2 cellular contexts compared by ENCODE assay signal in the genomic region with DNA sequence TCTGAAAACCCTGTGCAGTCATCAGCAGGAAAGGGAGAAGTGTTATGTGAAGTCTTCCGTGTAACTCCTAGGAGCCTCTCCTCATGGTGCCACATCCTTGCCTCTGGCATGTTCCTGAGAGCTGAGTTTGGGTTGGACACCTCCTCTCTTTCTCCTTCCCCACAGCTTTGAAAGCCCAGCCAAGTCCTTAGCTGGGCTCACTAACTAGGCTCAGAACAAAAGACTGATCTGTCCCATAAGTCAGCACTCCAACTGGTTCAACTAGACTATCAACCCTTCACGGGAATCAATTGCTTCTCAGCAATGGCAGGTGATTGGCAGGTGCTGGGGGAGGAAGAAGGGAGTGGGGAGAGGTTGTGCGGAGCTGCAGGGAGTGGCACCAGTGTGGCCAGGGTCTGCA.
TF ChIP-seq lines count a peak whose summit lies in the region.

No MANE protein-coding gene starts in this region.

TF ChIP-seq in neural cell, 6 proteins besides CTCF, POLR2A, EP300 and RAD21 (continued from another document):
- TF ChIP-seq, protein P1, sequence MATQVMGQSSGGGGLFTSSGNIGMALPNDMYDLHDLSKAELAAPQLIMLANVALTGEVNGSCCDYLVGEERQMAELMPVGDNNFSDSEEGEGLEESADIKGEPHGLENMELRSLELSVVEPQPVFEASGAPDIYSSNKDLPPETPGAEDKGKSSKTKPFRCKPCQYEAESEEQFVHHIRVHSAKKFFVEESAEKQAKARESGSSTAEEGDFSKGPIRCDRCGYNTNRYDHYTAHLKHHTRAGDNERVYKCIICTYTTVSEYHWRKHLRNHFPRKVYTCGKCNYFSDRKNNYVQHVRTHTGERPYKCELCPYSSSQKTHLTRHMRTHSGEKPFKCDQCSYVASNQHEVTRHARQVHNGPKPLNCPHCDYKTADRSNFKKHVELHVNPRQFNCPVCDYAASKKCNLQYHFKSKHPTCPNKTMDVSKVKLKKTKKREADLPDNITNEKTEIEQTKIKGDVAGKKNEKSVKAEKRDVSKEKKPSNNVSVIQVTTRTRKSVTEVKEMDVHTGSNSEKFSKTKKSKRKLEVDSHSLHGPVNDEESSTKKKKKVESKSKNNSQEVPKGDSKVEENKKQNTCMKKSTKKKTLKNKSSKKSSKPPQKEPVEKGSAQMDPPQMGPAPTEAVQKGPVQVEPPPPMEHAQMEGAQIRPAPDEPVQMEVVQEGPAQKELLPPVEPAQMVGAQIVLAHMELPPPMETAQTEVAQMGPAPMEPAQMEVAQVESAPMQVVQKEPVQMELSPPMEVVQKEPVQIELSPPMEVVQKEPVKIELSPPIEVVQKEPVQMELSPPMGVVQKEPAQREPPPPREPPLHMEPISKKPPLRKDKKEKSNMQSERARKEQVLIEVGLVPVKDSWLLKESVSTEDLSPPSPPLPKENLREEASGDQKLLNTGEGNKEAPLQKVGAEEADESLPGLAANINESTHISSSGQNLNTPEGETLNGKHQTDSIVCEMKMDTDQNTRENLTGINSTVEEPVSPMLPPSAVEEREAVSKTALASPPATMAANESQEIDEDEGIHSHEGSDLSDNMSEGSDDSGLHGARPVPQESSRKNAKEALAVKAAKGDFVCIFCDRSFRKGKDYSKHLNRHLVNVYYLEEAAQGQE (IDR thresholded peaks at IDR 0.05; ENCODE audit: borderline replicate concordance) = no peak
- TF ChIP-seq SMC3 (conservative IDR thresholded peaks at IDR 0.05; ENCODE audit: poor library complexity) = no peak
- TF ChIP-seq POLR2AphosphoS5 (IDR thresholded peaks at IDR 0.05) = no peak
TF ChIP-seq in neural cell: peak in this region for 0.

TF ChIP-seq in HepG2, 621 proteins besides CTCF, POLR2A, EP300 and RAD21 (continued from another document):
- TF ChIP-seq, protein P2, sequence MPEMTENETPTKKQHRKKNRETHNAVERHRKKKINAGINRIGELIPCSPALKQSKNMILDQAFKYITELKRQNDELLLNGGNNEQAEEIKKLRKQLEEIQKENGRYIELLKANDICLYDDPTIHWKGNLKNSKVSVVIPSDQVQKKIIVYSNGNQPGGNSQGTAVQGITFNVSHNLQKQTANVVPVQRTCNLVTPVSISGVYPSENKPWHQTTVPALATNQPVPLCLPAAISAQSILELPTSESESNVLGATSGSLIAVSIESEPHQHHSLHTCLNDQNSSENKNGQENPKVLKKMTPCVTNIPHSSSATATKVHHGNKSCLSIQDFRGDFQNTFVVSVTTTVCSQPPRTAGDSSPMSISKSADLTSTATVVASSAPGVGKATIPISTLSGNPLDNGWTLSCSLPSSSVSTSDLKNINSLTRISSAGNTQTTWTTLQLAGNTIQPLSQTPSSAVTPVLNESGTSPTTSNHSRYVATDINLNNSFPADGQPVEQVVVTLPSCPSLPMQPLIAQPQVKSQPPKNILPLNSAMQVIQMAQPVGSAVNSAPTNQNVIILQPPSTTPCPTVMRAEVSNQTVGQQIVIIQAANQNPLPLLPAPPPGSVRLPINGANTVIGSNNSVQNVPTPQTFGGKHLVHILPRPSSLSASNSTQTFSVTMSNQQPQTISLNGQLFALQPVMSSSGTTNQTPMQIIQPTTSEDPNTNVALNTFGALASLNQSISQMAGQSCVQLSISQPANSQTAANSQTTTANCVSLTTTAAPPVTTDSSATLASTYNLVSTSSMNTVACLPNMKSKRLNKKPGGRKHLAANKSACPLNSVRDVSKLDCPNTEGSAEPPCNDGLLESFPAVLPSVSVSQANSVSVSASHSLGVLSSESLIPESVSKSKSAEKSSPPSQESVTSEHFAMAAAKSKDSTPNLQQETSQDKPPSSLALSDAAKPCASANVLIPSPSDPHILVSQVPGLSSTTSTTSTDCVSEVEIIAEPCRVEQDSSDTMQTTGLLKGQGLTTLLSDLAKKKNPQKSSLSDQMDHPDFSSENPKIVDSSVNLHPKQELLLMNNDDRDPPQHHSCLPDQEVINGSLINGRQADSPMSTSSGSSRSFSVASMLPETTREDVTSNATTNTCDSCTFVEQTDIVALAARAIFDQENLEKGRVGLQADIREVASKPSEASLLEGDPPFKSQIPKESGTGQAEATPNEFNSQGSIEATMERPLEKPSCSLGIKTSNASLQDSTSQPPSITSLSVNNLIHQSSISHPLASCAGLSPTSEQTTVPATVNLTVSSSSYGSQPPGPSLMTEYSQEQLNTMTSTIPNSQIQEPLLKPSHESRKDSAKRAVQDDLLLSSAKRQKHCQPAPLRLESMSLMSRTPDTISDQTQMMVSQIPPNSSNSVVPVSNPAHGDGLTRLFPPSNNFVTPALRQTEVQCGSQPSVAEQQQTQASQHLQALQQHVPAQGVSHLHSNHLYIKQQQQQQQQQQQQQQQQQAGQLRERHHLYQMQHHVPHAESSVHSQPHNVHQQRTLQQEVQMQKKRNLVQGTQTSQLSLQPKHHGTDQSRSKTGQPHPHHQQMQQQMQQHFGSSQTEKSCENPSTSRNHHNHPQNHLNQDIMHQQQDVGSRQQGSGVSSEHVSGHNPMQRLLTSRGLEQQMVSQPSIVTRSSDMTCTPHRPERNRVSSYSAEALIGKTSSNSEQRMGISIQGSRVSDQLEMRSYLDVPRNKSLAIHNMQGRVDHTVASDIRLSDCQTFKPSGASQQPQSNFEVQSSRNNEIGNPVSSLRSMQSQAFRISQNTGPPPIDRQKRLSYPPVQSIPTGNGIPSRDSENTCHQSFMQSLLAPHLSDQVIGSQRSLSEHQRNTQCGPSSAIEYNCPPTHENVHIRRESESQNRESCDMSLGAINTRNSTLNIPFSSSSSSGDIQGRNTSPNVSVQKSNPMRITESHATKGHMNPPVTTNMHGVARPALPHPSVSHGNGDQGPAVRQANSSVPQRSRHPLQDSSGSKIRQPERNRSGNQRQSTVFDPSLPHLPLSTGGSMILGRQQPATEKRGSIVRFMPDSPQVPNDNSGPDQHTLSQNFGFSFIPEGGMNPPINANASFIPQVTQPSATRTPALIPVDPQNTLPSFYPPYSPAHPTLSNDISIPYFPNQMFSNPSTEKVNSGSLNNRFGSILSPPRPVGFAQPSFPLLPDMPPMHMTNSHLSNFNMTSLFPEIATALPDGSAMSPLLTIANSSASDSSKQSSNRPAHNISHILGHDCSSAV (CRISPR knock-in tag; IDR thresholded peaks at IDR 0.05; ENCODE audit: borderline replicate concordance) = no peak
- TF ChIP-seq, protein P3, sequence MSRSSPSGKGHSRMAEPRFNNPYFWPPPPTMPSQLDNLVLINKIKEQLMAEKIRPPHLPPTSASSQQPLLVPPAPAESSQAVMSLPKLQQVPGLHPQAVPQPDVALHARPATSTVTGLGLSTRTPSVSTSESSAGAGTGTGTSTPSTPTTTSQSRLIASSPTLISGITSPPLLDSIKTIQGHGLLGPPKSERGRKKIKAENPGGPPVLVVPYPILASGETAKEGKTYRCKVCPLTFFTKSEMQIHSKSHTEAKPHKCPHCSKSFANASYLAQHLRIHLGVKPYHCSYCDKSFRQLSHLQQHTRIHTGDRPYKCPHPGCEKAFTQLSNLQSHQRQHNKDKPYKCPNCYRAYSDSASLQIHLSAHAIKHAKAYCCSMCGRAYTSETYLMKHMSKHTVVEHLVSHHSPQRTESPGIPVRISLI (CRISPR knock-in tag; IDR thresholded peaks at IDR 0.05; ENCODE audit: borderline replicate concordance) = no peak
- TF ChIP-seq KAT7 (CRISPR knock-in tag; IDR thresholded peaks at IDR 0.05; ENCODE audit: borderline replicate concordance) = no peak
- no peak for TF ChIP-seq ZNF678 (CRISPR knock-in tag; IDR thresholded peaks at IDR 0.05)
TF ChIP-seq in HepG2: peak in this region for 0.
